Comparison of ENCODE assay signal across 8 cellular contexts in genomic region chr4:154332681-154333421, GRCh38.
A peak's percentile ranks its signal among the peaks of the same experiment; 100 is the strongest.
DNase-seq lines count a peak whose midpoint lies in the region; ATAC-seq and TF ChIP-seq lines count a peak whose summit lies in the region.

No MANE protein-coding gene starts in this region.

- ATAC-seq in GM21367 (IDR thresholded peaks at IDR 0.05; ENCODE audit: unreplicated experiment) (peak; percentile 83), upper lobe of right lung (peak; percentile 59), HG03025 (IDR thresholded peaks at IDR 0.05; ENCODE audit: low FRiP score, unreplicated experiment) (no peak)

- WGBS in ovary, 3 donors = 16 to 21% (median 18%) methylated on average over 48 of the region's 48 CpGs

- H3K4me3 ChIP-seq in Karpas-422 (ENCODE audit: low read length) (no peak overlapping the region), epithelial cell of esophagus (ENCODE audit: low read length) (peak overlapping the region; percentile 11), ovary (peak overlapping the region; percentile 19), upper lobe of right lung (peak overlapping the region; percentile 21)

- H3K9me2 ChIP-seq in Karpas-422 (replicated peaks; ENCODE audit: insufficient read depth, low read length) = no peaks in the 10 kb centered on the region

- no peak for TF ChIP-seq POLR2A in ovary (IDR thresholded peaks at IDR 0.05)

- H3K27ac ChIP-seq in Karpas-422 (ENCODE audit: low read length) = no peak overlapping the region
- no peak overlapping the region for H3K27ac ChIP-seq in ovary
- H3K27ac ChIP-seq in upper lobe of right lung = no peak overlapping the region

- no peak overlapping the region for H3K9ac ChIP-seq in Karpas-422 (ENCODE audit: low read length)

- TF ChIP-seq CTCF in epithelial cell of esophagus (IDR thresholded peaks at IDR 0.05; ENCODE audit: insufficient read depth, low read depth, low read length, missing control alignments) (no peak), ovary (IDR thresholded peaks at IDR 0.05) (no peak), upper lobe of right lung (IDR thresholded peaks at IDR 0.05) (no peak)

- no peaks in the 10 kb centered on the region for H3K27me3 ChIP-seq in Karpas-422 (ENCODE audit: low read length)
- H3K27me3 ChIP-seq in ovary = no peaks in the 10 kb centered on the region
- peaks cover 26% of the 10 kb centered on the region for H3K27me3 ChIP-seq in upper lobe of right lung

- TF ChIP-seq EP300 in ovary (IDR thresholded peaks at IDR 0.05) = no peak

- intact Hi-C loops in ovary (cut with DNase I) (loop anchor here in 2 of 4 donors (5.0 to 10.0 kb wide), 2 partner anchors 162 to 174 kb away; partner anchors contain the start of gene DCHS2 (in 1 of the 2)), upper lobe of right lung (cut with DNase I) (no loop called here)

- peak overlapping the region; percentile 11 for H3K4me2 ChIP-seq in Karpas-422 (ENCODE audit: low read depth, low read length, poor library complexity, severe bottlenecking)

- DNase-seq in C1 segment of cervical spinal cord (lab: John Stamatoyannopoulos, UW) (peak in 10 of 14 donors; percentile 9 to 64 (median 42)), Karpas-422 (no peak), epithelial cell of esophagus (ENCODE audit: low read depth) (peak; percentile 21), ovary (peak; percentile 24 to 67 (median 50)), upper lobe of right lung (no peak)
- DNase-seq in activated CD8-positive, alpha-beta memory T cell treated with anti-CD3 and anti-CD28 coated beads for 48 hours (ENCODE audit: low read depth in 2 of 3, low spot score in 2 of 3) = peak; percentile 6 to 7 (median 7)

- H4K20me1 ChIP-seq in Karpas-422 (ENCODE audit: insufficient read depth, low read depth, low read length) = no peaks in the 10 kb centered on the region

- H3K36me3 ChIP-seq in Karpas-422 (ENCODE audit: insufficient read depth, low read length) = no peaks in the 10 kb centered on the region
- H3K36me3 ChIP-seq in ovary = no peaks in the 10 kb centered on the region
- H3K36me3 ChIP-seq in upper lobe of right lung = no peaks in the 10 kb centered on the region

- no peaks in the 10 kb centered on the region for H3K9me3 ChIP-seq in Karpas-422 (ENCODE audit: low read length)
- H3K9me3 ChIP-seq in ovary = no peaks in the 10 kb centered on the region
- H3K9me3 ChIP-seq in upper lobe of right lung = no peaks in the 10 kb centered on the region

- no peak overlapping the region for H2AFZ ChIP-seq in Karpas-422 (ENCODE audit: low read length)

- H3K79me2 ChIP-seq in Karpas-422 (ENCODE audit: low read length) = no peaks in the 10 kb centered on the region

- H3K4me1 ChIP-seq in Karpas-422 (ENCODE audit: low read length) = no peaks in the 10 kb centered on the region
- H3K4me1 ChIP-seq in ovary (ENCODE audit: insufficient read depth) = no peaks in the 10 kb centered on the region
- H3K4me1 ChIP-seq in upper lobe of right lung = peaks cover 7% of the 10 kb centered on the region

Comparison
In these comparisons a context has a peak if more than half of its experiments do, and no peak if none do; other contexts are left out.
1. DNase-seq: peak in C1 segment of cervical spinal cord (10 of 14), activated CD8-positive, alpha-beta memory T cell treated with anti-CD3 and anti-CD28 coated beads for 48 hours (3 of 3), epithelial cell of esophagus (single experiment) and ovary (5 of 5); none in Karpas-422 (single experiment) and upper lobe of right lung (single experiment).